Comparison of ENCODE assay signal across 1 cellular context in the genomic region with DNA sequence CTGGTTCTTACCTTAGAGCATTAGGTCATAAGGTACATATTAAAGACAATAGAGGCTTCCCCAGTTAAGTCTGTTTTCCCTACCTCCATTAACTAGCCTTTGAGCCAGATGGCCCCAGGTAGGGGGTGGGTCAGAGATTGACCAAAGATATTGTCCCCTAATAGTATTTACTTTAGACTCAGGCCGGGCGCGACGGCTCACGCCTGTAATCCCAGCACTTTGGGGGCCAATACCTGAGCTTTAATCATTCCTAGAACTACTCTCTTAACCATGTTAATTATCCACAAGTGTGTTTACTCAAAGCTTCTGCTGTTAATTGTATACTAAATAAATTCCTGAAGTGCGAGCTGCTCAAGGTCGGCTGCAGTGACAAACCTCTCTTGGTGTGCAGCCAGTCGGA.
TF ChIP-seq lines count a peak whose summit lies in the region.

No MANE protein-coding gene starts in this region.

TF ChIP-seq in HepG2, 621 proteins besides CTCF, POLR2A, EP300 and RAD21 (continues in another document):
- TF ChIP-seq ZNF619 (CRISPR knock-in tag; IDR thresholded peaks at IDR 0.05) = no peak
- TF ChIP-seq KLF13 (CRISPR knock-in tag; IDR thresholded peaks at IDR 0.05) = no peak
- TF ChIP-seq HOXA7 (CRISPR knock-in tag; IDR thresholded peaks at IDR 0.05) = no peak
- no peak for TF ChIP-seq ZNF781 (CRISPR knock-in tag; IDR thresholded peaks at IDR 0.05; ENCODE audit: borderline replicate concordance, not compliant biosample characterization)
- no peak for TF ChIP-seq ZIK1 (CRISPR knock-in tag; IDR thresholded peaks at IDR 0.05; ENCODE audit: borderline replicate concordance, low read depth)
- no peak for TF ChIP-seq SYNCRIP (IDR thresholded peaks at IDR 0.05; ENCODE audit: insufficient read depth, low read depth, low read length)
- no peak for TF ChIP-seq ZNF850 (CRISPR knock-in tag; conservative IDR thresholded peaks at IDR 0.05)
- TF ChIP-seq TERF1 (CRISPR knock-in tag; IDR thresholded peaks at IDR 0.05) = no peak
- TF ChIP-seq HDAC2 (CRISPR knock-in tag; IDR thresholded peaks at IDR 0.05) = 0 out of 2 replicates have a peak, but pooled peaks have one; percentile 44
- TF ChIP-seq, protein P1, sequence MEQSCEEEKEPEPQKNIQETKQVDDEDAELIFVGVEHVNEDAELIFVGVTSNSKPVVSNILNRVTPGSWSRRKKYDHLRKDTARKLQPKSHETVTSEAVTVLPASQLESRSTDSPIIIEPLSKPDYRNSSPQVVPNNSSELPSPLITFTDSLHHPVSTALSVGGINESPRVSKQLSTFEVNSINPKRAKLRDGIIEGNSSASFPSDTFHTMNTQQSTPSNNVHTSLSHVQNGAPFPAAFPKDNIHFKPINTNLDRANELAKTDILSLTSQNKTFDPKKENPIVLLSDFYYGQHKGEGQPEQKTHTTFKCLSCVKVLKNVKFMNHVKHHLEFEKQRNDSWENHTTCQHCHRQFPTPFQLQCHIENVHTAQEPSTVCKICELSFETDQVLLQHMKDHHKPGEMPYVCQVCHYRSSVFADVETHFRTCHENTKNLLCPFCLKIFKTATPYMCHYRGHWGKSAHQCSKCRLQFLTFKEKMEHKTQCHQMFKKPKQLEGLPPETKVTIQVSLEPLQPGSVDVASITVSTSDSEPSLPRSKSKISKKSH (CRISPR knock-in tag; IDR thresholded peaks at IDR 0.05; ENCODE audit: borderline replicate concordance) = no peak
- TF ChIP-seq, protein P2, sequence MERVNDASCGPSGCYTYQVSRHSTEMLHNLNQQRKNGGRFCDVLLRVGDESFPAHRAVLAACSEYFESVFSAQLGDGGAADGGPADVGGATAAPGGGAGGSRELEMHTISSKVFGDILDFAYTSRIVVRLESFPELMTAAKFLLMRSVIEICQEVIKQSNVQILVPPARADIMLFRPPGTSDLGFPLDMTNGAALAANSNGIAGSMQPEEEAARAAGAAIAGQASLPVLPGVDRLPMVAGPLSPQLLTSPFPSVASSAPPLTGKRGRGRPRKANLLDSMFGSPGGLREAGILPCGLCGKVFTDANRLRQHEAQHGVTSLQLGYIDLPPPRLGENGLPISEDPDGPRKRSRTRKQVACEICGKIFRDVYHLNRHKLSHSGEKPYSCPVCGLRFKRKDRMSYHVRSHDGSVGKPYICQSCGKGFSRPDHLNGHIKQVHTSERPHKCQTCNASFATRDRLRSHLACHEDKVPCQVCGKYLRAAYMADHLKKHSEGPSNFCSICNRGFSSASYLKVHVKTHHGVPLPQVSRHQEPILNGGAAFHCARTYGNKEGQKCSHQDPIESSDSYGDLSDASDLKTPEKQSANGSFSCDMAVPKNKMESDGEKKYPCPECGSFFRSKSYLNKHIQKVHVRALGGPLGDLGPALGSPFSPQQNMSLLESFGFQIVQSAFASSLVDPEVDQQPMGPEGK (CRISPR knock-in tag; IDR thresholded peaks at IDR 0.05) = peak; percentile 63; the same call in 1 of the 2 replicates
- TF ChIP-seq ATM (IDR thresholded peaks at IDR 0.05; ENCODE audit: borderline replicate concordance) = no peak
- 0 out of 2 replicates have a peak, but pooled peaks have one; percentile 12 for TF ChIP-seq RXRB (CRISPR knock-in tag; IDR thresholded peaks at IDR 0.05; ENCODE audit: borderline replicate concordance)
- TF ChIP-seq SOX5 (CRISPR knock-in tag; IDR thresholded peaks at IDR 0.05; ENCODE audit: borderline replicate concordance) = peak; percentile 70; the same call in 1 of the 2 replicates
- no peak for TF ChIP-seq MTF1 (CRISPR knock-in tag; IDR thresholded peaks at IDR 0.05)
- no peak for TF ChIP-seq ARID5B (CRISPR knock-in tag; IDR thresholded peaks at IDR 0.05)
- TF ChIP-seq FOXA3 (CRISPR knock-in tag; IDR thresholded peaks at IDR 0.05) = peak; percentile 36; the same call in 1 of the 2 replicates
- TF ChIP-seq, protein P3, sequence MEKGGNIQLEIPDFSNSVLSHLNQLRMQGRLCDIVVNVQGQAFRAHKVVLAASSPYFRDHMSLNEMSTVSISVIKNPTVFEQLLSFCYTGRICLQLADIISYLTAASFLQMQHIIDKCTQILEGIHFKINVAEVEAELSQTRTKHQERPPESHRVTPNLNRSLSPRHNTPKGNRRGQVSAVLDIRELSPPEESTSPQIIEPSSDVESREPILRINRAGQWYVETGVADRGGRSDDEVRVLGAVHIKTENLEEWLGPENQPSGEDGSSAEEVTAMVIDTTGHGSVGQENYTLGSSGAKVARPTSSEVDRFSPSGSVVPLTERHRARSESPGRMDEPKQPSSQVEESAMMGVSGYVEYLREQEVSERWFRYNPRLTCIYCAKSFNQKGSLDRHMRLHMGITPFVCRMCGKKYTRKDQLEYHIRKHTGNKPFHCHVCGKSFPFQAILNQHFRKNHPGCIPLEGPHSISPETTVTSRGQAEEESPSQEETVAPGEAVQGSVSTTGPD (CRISPR knock-in tag; IDR thresholded peaks at IDR 0.05) = no peak
- TF ChIP-seq ZNF224 (CRISPR knock-in tag; IDR thresholded peaks at IDR 0.05) = no peak
- TF ChIP-seq MTA1 (CRISPR knock-in tag; IDR thresholded peaks at IDR 0.05; ENCODE audit: borderline replicate concordance) = no peak
- TF ChIP-seq EHMT2 (IDR thresholded peaks at IDR 0.05; ENCODE audit: borderline replicate concordance, low read depth, low read length) = no peak
- no peak for TF ChIP-seq ZNF543 (CRISPR knock-in tag; IDR thresholded peaks at IDR 0.05)
- TF ChIP-seq, protein P4, sequence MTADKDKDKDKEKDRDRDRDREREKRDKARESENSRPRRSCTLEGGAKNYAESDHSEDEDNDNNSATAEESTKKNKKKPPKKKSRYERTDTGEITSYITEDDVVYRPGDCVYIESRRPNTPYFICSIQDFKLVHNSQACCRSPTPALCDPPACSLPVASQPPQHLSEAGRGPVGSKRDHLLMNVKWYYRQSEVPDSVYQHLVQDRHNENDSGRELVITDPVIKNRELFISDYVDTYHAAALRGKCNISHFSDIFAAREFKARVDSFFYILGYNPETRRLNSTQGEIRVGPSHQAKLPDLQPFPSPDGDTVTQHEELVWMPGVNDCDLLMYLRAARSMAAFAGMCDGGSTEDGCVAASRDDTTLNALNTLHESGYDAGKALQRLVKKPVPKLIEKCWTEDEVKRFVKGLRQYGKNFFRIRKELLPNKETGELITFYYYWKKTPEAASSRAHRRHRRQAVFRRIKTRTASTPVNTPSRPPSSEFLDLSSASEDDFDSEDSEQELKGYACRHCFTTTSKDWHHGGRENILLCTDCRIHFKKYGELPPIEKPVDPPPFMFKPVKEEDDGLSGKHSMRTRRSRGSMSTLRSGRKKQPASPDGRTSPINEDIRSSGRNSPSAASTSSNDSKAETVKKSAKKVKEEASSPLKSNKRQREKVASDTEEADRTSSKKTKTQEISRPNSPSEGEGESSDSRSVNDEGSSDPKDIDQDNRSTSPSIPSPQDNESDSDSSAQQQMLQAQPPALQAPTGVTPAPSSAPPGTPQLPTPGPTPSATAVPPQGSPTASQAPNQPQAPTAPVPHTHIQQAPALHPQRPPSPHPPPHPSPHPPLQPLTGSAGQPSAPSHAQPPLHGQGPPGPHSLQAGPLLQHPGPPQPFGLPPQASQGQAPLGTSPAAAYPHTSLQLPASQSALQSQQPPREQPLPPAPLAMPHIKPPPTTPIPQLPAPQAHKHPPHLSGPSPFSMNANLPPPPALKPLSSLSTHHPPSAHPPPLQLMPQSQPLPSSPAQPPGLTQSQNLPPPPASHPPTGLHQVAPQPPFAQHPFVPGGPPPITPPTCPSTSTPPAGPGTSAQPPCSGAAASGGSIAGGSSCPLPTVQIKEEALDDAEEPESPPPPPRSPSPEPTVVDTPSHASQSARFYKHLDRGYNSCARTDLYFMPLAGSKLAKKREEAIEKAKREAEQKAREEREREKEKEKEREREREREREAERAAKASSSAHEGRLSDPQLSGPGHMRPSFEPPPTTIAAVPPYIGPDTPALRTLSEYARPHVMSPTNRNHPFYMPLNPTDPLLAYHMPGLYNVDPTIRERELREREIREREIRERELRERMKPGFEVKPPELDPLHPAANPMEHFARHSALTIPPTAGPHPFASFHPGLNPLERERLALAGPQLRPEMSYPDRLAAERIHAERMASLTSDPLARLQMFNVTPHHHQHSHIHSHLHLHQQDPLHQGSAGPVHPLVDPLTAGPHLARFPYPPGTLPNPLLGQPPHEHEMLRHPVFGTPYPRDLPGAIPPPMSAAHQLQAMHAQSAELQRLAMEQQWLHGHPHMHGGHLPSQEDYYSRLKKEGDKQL (CRISPR knock-in tag; IDR thresholded peaks at IDR 0.05; ENCODE audit: low read depth) = peak; percentile 44; the same call in 1 of the 2 replicates
- TF ChIP-seq ZC3H4 (CRISPR knock-in tag; IDR thresholded peaks at IDR 0.05; ENCODE audit: borderline replicate concordance) = no peak
- peak; percentile 53; the same call in 1 of the 2 replicates for TF ChIP-seq SP5 (CRISPR knock-in tag; IDR thresholded peaks at IDR 0.05; ENCODE audit: borderline replicate concordance, low read depth)
- no peak for TF ChIP-seq ARID2 (CRISPR knock-in tag; IDR thresholded peaks at IDR 0.05; ENCODE audit: borderline replicate concordance)
- no peak for TF ChIP-seq SCMH1 (CRISPR knock-in tag; IDR thresholded peaks at IDR 0.05; ENCODE audit: borderline replicate concordance)
- TF ChIP-seq ZBTB42 (CRISPR knock-in tag; IDR thresholded peaks at IDR 0.05) = no peak
- no peak for TF ChIP-seq HNF1A (IDR thresholded peaks at IDR 0.05; ENCODE audit: low read depth)
- TF ChIP-seq HNF1A (CRISPR knock-in tag; IDR thresholded peaks at IDR 0.05; ENCODE audit: borderline replicate concordance) = 0 out of 2 replicates have a peak, but pooled peaks have one; percentile 24
- TF ChIP-seq ISL2 (CRISPR knock-in tag; IDR thresholded peaks at IDR 0.05) = peak; percentile 51
- no peak for TF ChIP-seq ZNF513 (CRISPR knock-in tag; conservative IDR thresholded peaks at IDR 0.05)
- TF ChIP-seq GATAD2A (CRISPR knock-in tag; IDR thresholded peaks at IDR 0.05) = 0 out of 2 replicates have a peak, but pooled peaks have one; percentile 14
